In the genomic region with DNA sequence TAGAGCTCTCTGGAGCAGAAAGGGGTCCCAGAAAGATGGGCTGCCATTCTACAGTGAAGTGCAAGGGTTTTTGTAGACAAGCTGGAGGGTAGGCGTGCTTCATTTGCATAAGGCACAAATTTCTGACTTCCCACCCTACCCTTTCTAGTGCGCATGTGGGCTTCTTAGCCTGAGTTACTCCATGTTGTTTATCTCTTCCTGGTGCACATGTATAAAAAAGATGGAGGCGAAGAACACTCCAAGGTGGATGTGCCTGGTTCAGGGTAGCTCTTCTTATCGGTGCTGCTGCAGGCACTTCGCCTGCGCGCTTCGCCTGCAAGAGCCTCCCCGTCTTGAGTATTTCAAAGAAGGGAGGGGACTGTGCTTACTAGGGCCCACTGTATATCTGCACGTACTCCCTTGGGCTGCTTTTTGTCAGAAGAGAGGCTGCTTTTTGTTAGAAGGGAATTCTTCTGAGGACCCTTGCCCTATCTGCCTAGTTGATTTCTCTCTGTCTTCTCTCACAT, we compare ENCODE assay signal across 2 cellular contexts.
TF ChIP-seq lines count a peak whose summit lies in the region.

No MANE protein-coding gene starts in this region.

TF ChIP-seq in IMR-90, 13 proteins besides CTCF, POLR2A, EP300 and RAD21:
- no peak for TF ChIP-seq SMC3 (IDR thresholded peaks at IDR 0.05; ENCODE audit: low read depth, low read length)
- no peak for TF ChIP-seq FOS (IDR thresholded peaks at IDR 0.05; ENCODE audit: low read depth, low read length)
- no peak for TF ChIP-seq NFE2L2 (IDR thresholded peaks at IDR 0.05; ENCODE audit: low read depth, low read length)
- TF ChIP-seq, protein P1, sequence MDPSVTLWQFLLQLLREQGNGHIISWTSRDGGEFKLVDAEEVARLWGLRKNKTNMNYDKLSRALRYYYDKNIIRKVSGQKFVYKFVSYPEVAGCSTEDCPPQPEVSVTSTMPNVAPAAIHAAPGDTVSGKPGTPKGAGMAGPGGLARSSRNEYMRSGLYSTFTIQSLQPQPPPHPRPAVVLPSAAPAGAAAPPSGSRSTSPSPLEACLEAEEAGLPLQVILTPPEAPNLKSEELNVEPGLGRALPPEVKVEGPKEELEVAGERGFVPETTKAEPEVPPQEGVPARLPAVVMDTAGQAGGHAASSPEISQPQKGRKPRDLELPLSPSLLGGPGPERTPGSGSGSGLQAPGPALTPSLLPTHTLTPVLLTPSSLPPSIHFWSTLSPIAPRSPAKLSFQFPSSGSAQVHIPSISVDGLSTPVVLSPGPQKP (IDR thresholded peaks at IDR 0.05; ENCODE audit: borderline replicate concordance, low read depth, low read length) = no peak
- no peak for TF ChIP-seq MXI1 (IDR thresholded peaks at IDR 0.05; ENCODE audit: borderline replicate concordance, low read depth, low read length)
- TF ChIP-seq RFX5 (IDR thresholded peaks at IDR 0.05; ENCODE audit: low read depth, low read length) = no peak
- no peak for TF ChIP-seq RCOR1 (IDR thresholded peaks at IDR 0.05; ENCODE audit: insufficient replicate concordance, low read length)
- no peak for TF ChIP-seq MAZ (IDR thresholded peaks at IDR 0.05; ENCODE audit: borderline replicate concordance, low read depth, low read length)
- no peak for TF ChIP-seq BHLHE40 (IDR thresholded peaks at IDR 0.05; ENCODE audit: low read depth, low read length)
- TF ChIP-seq, protein P2, sequence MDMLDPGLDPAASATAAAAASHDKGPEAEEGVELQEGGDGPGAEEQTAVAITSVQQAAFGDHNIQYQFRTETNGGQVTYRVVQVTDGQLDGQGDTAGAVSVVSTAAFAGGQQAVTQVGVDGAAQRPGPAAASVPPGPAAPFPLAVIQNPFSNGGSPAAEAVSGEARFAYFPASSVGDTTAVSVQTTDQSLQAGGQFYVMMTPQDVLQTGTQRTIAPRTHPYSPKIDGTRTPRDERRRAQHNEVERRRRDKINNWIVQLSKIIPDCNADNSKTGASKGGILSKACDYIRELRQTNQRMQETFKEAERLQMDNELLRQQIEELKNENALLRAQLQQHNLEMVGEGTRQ (IDR thresholded peaks at IDR 0.05; ENCODE audit: low read depth, low read length) = no peak
- TF ChIP-seq MAFK (IDR thresholded peaks at IDR 0.05; ENCODE audit: low read depth, low read length) = no peak
- TF ChIP-seq CEBPB (IDR thresholded peaks at IDR 0.05; ENCODE audit: low read depth, low read length) = no peak

TF ChIP-seq in K562, 482 proteins besides CTCF, POLR2A, EP300 and RAD21 (continues in another document):
- TF ChIP-seq FOXJ2 (tag; IDR thresholded peaks at IDR 0.05) = no peak
- TF ChIP-seq, protein P3, sequence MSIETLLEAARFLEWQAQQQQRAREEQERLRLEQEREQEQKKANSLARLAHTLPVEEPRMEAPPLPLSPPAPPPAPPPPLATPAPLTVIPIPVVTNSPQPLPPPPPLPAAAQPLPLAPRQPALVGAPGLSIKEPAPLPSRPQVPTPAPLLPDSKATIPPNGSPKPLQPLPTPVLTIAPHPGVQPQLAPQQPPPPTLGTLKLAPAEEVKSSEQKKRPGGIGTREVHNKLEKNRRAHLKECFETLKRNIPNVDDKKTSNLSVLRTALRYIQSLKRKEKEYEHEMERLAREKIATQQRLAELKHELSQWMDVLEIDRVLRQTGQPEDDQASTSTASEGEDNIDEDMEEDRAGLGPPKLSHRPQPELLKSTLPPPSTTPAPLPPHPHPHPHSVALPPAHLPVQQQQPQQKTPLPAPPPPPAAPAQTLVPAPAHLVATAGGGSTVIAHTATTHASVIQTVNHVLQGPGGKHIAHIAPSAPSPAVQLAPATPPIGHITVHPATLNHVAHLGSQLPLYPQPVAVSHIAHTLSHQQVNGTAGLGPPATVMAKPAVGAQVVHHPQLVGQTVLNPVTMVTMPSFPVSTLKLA (conservative IDR thresholded peaks at IDR 0.05) = peak; percentile 40 to 52; a peak in 1 of 4 replicates
- peak; percentile 80 for TF ChIP-seq ZNF77 (CRISPR knock-in tag; IDR thresholded peaks at IDR 0.05)
- peak; percentile 69 for TF ChIP-seq POLR2H (tag; IDR thresholded peaks at IDR 0.05; ENCODE audit: low read depth)
- TF ChIP-seq YBX1 (IDR thresholded peaks at IDR 0.05) = no peak
- TF ChIP-seq, protein P4, sequence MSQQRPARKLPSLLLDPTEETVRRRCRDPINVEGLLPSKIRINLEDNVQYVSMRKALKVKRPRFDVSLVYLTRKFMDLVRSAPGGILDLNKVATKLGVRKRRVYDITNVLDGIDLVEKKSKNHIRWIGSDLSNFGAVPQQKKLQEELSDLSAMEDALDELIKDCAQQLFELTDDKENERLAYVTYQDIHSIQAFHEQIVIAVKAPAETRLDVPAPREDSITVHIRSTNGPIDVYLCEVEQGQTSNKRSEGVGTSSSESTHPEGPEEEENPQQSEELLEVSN (IDR thresholded peaks at IDR 0.05; ENCODE audit: borderline replicate concordance in 1 of 2, extremely low read depth in 1 of 2, insufficient read depth in 1 of 2, insufficient read length in 1 of 2, low read depth in 1 of 2, low read length in 1 of 2, poor library complexity in 1 of 2, severe bottlenecking in 1 of 2) = peak; percentile 49 to 60
- TF ChIP-seq, protein P5, sequence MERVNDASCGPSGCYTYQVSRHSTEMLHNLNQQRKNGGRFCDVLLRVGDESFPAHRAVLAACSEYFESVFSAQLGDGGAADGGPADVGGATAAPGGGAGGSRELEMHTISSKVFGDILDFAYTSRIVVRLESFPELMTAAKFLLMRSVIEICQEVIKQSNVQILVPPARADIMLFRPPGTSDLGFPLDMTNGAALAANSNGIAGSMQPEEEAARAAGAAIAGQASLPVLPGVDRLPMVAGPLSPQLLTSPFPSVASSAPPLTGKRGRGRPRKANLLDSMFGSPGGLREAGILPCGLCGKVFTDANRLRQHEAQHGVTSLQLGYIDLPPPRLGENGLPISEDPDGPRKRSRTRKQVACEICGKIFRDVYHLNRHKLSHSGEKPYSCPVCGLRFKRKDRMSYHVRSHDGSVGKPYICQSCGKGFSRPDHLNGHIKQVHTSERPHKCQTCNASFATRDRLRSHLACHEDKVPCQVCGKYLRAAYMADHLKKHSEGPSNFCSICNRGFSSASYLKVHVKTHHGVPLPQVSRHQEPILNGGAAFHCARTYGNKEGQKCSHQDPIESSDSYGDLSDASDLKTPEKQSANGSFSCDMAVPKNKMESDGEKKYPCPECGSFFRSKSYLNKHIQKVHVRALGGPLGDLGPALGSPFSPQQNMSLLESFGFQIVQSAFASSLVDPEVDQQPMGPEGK (CRISPR knock-in tag; IDR thresholded peaks at IDR 0.05; ENCODE audit: borderline replicate concordance) = peak; percentile 96
- peak; percentile 79 for TF ChIP-seq CBFA2T3 (IDR thresholded peaks at IDR 0.05)
- TF ChIP-seq NR2C1 (IDR thresholded peaks at IDR 0.05) = 0 out of 2 replicates have a peak, but pooled peaks have one; percentile 35
- TF ChIP-seq NR2C1 (tag; IDR thresholded peaks at IDR 0.05) = peak; percentile 97
- no peak for TF ChIP-seq TGIF2 (CRISPR knock-in tag; IDR thresholded peaks at IDR 0.05)
- TF ChIP-seq ZNF589 (CRISPR knock-in tag; IDR thresholded peaks at IDR 0.05; ENCODE audit: low read depth) = peak; percentile 100
- no peak for TF ChIP-seq MIER1 (IDR thresholded peaks at IDR 0.05; ENCODE audit: low read depth)
- TF ChIP-seq, protein P6, sequence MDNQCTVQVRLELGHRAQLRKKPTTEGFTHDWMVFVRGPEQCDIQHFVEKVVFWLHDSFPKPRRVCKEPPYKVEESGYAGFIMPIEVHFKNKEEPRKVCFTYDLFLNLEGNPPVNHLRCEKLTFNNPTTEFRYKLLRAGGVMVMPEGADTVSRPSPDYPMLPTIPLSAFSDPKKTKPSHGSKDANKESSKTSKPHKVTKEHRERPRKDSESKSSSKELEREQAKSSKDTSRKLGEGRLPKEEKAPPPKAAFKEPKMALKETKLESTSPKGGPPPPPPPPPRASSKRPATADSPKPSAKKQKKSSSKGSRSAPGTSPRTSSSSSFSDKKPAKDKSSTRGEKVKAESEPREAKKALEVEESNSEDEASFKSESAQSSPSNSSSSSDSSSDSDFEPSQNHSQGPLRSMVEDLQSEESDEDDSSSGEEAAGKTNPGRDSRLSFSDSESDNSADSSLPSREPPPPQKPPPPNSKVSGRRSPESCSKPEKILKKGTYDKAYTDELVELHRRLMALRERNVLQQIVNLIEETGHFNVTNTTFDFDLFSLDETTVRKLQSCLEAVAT (IDR thresholded peaks at IDR 0.05) = no peak
- peak; percentile 90 for TF ChIP-seq STAT5B (CRISPR knock-in tag; IDR thresholded peaks at IDR 0.05)
- peak; percentile 96 for TF ChIP-seq ZNF699 (CRISPR knock-in tag; IDR thresholded peaks at IDR 0.05; ENCODE audit: insufficient replicate concordance)
- no peak for TF ChIP-seq RUNX1 (IDR thresholded peaks at IDR 0.05; ENCODE audit: low read depth)
- TF ChIP-seq SREBF2 (CRISPR knock-in tag; IDR thresholded peaks at IDR 0.05) = no peak
- TF ChIP-seq HMG20A (CRISPR knock-in tag; conservative IDR thresholded peaks at IDR 0.05) = peak; percentile 97
- TF ChIP-seq ZKSCAN8 (CRISPR knock-in tag; IDR thresholded peaks at IDR 0.05) = peak; percentile 98
- TF ChIP-seq, protein P7, sequence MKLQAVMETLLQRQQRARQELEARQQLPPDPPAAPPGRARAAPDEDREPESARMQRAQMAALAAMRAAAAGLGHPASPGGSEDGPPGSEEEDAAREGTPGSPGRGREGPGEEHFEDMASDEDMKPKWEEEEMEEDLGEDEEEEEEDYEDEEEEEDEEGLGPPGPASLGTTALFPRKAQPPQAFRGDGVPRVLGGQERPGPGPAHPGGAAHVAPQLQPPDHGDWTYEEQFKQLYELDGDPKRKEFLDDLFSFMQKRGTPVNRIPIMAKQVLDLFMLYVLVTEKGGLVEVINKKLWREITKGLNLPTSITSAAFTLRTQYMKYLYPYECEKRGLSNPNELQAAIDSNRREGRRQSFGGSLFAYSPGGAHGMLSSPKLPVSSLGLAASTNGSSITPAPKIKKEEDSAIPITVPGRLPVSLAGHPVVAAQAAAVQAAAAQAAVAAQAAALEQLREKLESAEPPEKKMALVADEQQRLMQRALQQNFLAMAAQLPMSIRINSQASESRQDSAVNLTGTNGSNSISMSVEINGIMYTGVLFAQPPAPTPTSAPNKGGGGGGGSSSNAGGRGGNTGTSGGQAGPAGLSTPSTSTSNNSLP (IDR thresholded peaks at IDR 0.05; ENCODE audit: borderline replicate concordance, low read depth, low read length) = 0 out of 2 replicates have a peak, but pooled peaks have one; percentile 56
- TF ChIP-seq, protein P8, sequence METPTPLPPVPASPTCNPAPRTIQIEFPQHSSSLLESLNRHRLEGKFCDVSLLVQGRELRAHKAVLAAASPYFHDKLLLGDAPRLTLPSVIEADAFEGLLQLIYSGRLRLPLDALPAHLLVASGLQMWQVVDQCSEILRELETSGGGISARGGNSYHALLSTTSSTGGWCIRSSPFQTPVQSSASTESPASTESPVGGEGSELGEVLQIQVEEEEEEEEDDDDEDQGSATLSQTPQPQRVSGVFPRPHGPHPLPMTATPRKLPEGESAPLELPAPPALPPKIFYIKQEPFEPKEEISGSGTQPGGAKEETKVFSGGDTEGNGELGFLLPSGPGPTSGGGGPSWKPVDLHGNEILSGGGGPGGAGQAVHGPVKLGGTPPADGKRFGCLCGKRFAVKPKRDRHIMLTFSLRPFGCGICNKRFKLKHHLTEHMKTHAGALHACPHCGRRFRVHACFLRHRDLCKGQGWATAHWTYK (CRISPR knock-in tag; IDR thresholded peaks at IDR 0.05) = peak; percentile 100
- TF ChIP-seq MYBL2 (IDR thresholded peaks at IDR 0.05; ENCODE audit: low read depth) = no peak
- no peak for TF ChIP-seq MYBL2 (CRISPR knock-in tag; IDR thresholded peaks at IDR 0.05; ENCODE audit: borderline replicate concordance)
- no peak for TF ChIP-seq RBM34 (IDR thresholded peaks at IDR 0.05; ENCODE audit: borderline replicate concordance, insufficient read depth, low read length)
- peak; percentile 97 for TF ChIP-seq PHB (CRISPR knock-in tag; IDR thresholded peaks at IDR 0.05)
- TF ChIP-seq ZNF239 (CRISPR knock-in tag; IDR thresholded peaks at IDR 0.05) = peak; percentile 96
- TF ChIP-seq BHLHE40 (IDR thresholded peaks at IDR 0.05; ENCODE audit: low read length) = peak; percentile 96
- TF ChIP-seq, protein P9, sequence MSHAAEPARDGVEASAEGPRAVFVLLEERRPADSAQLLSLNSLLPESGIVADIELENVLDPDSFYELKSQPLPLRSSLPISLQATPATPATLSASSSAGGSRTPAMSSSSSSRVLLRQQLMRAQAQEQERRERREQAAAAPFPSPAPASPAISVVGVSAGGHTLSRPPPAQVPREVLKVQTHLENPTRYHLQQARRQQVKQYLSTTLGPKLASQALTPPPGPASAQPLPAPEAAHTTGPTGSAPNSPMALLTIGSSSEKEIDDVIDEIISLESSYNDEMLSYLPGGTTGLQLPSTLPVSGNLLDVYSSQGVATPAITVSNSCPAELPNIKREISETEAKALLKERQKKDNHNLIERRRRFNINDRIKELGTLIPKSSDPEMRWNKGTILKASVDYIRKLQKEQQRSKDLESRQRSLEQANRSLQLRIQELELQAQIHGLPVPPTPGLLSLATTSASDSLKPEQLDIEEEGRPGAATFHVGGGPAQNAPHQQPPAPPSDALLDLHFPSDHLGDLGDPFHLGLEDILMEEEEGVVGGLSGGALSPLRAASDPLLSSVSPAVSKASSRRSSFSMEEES (CRISPR knock-in tag; IDR thresholded peaks at IDR 0.05) = peak; percentile 93
- TF ChIP-seq TARDBP (IDR thresholded peaks at IDR 0.05) = no peak
- TF ChIP-seq HNRNPH1 (optimal IDR thresholded peaks at IDR 0.05; ENCODE audit: low read depth, low read length) = no peak
- TF ChIP-seq HEY1 (CRISPR knock-in tag; IDR thresholded peaks at IDR 0.05; ENCODE audit: borderline replicate concordance) = peak; percentile 67
- TF ChIP-seq, protein P2 (CRISPR knock-in tag; IDR thresholded peaks at IDR 0.05) = no peak
- peak; percentile 80; the same call in 1 of the 2 replicates for TF ChIP-seq HDAC2 (IDR thresholded peaks at IDR 0.05)
- TF ChIP-seq, protein P10, sequence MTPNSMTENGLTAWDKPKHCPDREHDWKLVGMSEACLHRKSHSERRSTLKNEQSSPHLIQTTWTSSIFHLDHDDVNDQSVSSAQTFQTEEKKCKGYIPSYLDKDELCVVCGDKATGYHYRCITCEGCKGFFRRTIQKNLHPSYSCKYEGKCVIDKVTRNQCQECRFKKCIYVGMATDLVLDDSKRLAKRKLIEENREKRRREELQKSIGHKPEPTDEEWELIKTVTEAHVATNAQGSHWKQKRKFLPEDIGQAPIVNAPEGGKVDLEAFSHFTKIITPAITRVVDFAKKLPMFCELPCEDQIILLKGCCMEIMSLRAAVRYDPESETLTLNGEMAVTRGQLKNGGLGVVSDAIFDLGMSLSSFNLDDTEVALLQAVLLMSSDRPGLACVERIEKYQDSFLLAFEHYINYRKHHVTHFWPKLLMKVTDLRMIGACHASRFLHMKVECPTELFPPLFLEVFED (CRISPR knock-in tag; conservative IDR thresholded peaks at IDR 0.05) = peak; percentile 96
- no peak for TF ChIP-seq ZSCAN29 (IDR thresholded peaks at IDR 0.05)
- no peak for TF ChIP-seq NBN (IDR thresholded peaks at IDR 0.05; ENCODE audit: low read depth)
- TF ChIP-seq ZKSCAN3 (CRISPR knock-in tag; IDR thresholded peaks at IDR 0.05) = peak; percentile 87
- no peak for TF ChIP-seq NCOA6 (IDR thresholded peaks at IDR 0.05)
- peak in 1 of 2 experiments; percentile 63; a peak in 2 of 4 replicates for TF ChIP-seq RCOR1 (IDR thresholded peaks at IDR 0.05; ENCODE audit: borderline replicate concordance in 1 of 2, low read depth in 2 of 2, low read length in 2 of 2)
